8 cellular contexts compared by ENCODE assay signal in the genomic region with DNA sequence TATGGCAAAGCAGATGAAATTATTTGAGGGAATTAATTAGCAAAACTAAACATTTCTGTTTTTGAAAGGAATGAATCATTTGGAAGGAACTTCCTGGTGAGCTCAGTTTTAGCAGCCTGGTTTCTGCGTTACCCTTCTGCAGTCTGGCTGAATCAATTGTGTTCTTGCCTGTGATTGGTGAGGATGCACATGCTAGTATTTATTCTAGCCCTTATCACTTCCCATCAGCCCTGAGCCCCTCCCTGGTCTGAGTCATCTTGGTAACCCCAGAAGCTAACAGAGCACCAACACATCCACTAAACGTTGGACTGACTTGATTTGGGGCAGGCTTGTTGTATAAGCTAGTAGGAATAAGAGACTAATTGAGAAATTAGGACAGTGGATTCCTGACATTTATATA. TPM values are rescaled to one million over a fixed set of nuclear protein-coding genes. Genes with fewer than 3 reads are reported as not detected.
A peak's percentile ranks its signal among the peaks of the same experiment; 100 is the strongest.
DNase-seq lines count a peak whose midpoint lies in the region; ATAC-seq, FAIRE-seq and TF ChIP-seq lines count a peak whose summit lies in the region.
"Had no signal": no experiment of that assay in that cellular context is flagged by ENCODE, and none has a peak within 500 bp of the region (broad histone marks: within the 10 kb centered on the region; RNA-seq: fewer than 3 reads in every experiment).

No MANE protein-coding gene starts in this region.

- no peaks in the 10 kb centered on the region for H3K9me2 ChIP-seq in GM23338 (ENCODE audit: insufficient read depth)

- H3K4me1 ChIP-seq in GM23338 (ENCODE audit: insufficient read depth) = peaks cover 19% of the 10 kb centered on the region

- DNase-seq in GM23338 (ENCODE audit: low spot score) (no peak), RCC 7860 (ENCODE audit: low spot score) (peak; percentile 93), astrocyte of the cerebellum (ENCODE audit: low read depth) (peak; percentile 77), kidney glomerular epithelial cell (lab: John Stamatoyannopoulos, UW) (peak; percentile 89), substantia nigra (lab: John Stamatoyannopoulos, UW) (peak in 3 of 49 donors; percentile 7 to 17 (median 9)), GOT3 (lab: John Stamatoyannopoulos, UW) (no peak)

- H3K4me2 ChIP-seq in GM23338 = no peak overlapping the region

- in situ Hi-C loops in astrocyte of the cerebellum (cut with HindIII; ENCODE audit: low sequenced_read_pairs) = loop anchor here (25.0 kb wide), 1 partner anchor 207 kb away; no protein-coding TSS in a partner anchor

- H3K4me3 ChIP-seq in GM23338 (no peak overlapping the region), astrocyte of the cerebellum (ENCODE audit: low read depth, low read length) (no peak overlapping the region)
- H3K4me3 ChIP-seq: SK-N-MC had no signal

- no peaks in the 10 kb centered on the region for H3K9me3 Mint-ChIP-seq in GM23338

- H3K4me3 Mint-ChIP-seq in GM23338 = no peak overlapping the region

- peaks cover 16% of the 10 kb centered on the region; the same call in 1 of the 2 replicates for H4K20me1 ChIP-seq in GM23338 (replicated peaks; ENCODE audit: insufficient read depth)

- 0 out of 2 replicates have a peak, but pooled peaks cover under 1% of the 10 kb centered on the region for H3K27me3 ChIP-seq in GM23338 (ENCODE audit: insufficient read depth)

- peaks cover 29% of the 10 kb centered on the region for H3K4me1 Mint-ChIP-seq in GM23338

- TF ChIP-seq CTCF in GM23338 (conservative IDR thresholded peaks at IDR 0.05; ENCODE audit: low read depth in 2 of 2) (no peak), astrocyte of the cerebellum (IDR thresholded peaks at IDR 0.05; ENCODE audit: low read depth, low read length, missing control alignments) (no peak)

- H3K27ac ChIP-seq in GM23338 (ENCODE audit: low read depth) = no peak overlapping the region
- H3K27ac ChIP-seq in substantia nigra (ENCODE audit: low read depth, low read length, poor library complexity, severe bottlenecking) = peak overlapping the region; percentile 22
- H3K27ac ChIP-seq: SK-N-MC had no signal

- peaks cover 13% of the 10 kb centered on the region; the same call in 2 of the 3 replicates for H3K36me3 Mint-ChIP-seq in GM23338 (ENCODE audit: low read depth)

- peaks cover 3% of the 10 kb centered on the region for H3K27me3 Mint-ChIP-seq in GM23338 (ENCODE audit: insufficient read depth, low read depth, poor library complexity)

- no peaks in the 10 kb centered on the region for H3K36me3 ChIP-seq in GM23338 (ENCODE audit: insufficient read depth)

- H3K27ac Mint-ChIP-seq in GM23338 = peak overlapping the region; percentile 57

- no peak for ATAC-seq in GM23338
- ATAC-seq in GM21737 (IDR thresholded peaks at IDR 0.05; ENCODE audit: unreplicated experiment) = no peak

- H3F3A ChIP-seq in GM23338 (replicated peaks; ENCODE audit: low read depth) = no peaks in the 10 kb centered on the region

- H2AFZ ChIP-seq in GM23338 = no peak overlapping the region

- peak; percentile 90 for FAIRE-seq in RCC 7860 (lab: Jason Lieb, UNC)

- H3K79me2 ChIP-seq in GM23338 (replicated peaks; ENCODE audit: insufficient read depth) = peaks cover 96% of the 10 kb centered on the region

TF ChIP-seq in GM23338, 12 proteins besides CTCF, POLR2A, EP300 and RAD21:
- TF ChIP-seq EZH2phosphoT487 (IDR thresholded peaks at IDR 0.05; ENCODE audit: unreplicated experiment) = no peak
- TF ChIP-seq, protein P1, sequence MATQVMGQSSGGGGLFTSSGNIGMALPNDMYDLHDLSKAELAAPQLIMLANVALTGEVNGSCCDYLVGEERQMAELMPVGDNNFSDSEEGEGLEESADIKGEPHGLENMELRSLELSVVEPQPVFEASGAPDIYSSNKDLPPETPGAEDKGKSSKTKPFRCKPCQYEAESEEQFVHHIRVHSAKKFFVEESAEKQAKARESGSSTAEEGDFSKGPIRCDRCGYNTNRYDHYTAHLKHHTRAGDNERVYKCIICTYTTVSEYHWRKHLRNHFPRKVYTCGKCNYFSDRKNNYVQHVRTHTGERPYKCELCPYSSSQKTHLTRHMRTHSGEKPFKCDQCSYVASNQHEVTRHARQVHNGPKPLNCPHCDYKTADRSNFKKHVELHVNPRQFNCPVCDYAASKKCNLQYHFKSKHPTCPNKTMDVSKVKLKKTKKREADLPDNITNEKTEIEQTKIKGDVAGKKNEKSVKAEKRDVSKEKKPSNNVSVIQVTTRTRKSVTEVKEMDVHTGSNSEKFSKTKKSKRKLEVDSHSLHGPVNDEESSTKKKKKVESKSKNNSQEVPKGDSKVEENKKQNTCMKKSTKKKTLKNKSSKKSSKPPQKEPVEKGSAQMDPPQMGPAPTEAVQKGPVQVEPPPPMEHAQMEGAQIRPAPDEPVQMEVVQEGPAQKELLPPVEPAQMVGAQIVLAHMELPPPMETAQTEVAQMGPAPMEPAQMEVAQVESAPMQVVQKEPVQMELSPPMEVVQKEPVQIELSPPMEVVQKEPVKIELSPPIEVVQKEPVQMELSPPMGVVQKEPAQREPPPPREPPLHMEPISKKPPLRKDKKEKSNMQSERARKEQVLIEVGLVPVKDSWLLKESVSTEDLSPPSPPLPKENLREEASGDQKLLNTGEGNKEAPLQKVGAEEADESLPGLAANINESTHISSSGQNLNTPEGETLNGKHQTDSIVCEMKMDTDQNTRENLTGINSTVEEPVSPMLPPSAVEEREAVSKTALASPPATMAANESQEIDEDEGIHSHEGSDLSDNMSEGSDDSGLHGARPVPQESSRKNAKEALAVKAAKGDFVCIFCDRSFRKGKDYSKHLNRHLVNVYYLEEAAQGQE (IDR thresholded peaks at IDR 0.05; ENCODE audit: unreplicated experiment) = no peak
- TF ChIP-seq ZNF331 (CRISPR knock-in tag; IDR thresholded peaks at IDR 0.05; ENCODE audit: low read depth) = no peak
- TF ChIP-seq, protein P2, sequence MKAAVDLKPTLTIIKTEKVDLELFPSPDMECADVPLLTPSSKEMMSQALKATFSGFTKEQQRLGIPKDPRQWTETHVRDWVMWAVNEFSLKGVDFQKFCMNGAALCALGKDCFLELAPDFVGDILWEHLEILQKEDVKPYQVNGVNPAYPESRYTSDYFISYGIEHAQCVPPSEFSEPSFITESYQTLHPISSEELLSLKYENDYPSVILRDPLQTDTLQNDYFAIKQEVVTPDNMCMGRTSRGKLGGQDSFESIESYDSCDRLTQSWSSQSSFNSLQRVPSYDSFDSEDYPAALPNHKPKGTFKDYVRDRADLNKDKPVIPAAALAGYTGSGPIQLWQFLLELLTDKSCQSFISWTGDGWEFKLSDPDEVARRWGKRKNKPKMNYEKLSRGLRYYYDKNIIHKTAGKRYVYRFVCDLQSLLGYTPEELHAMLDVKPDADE (IDR thresholded peaks at IDR 0.05) = no peak
- TF ChIP-seq STAT1 (IDR thresholded peaks at IDR 0.05; ENCODE audit: unreplicated experiment) = no peak
TF ChIP-seq in GM23338: peak in this region for 0.

RNA-seq across cellular contexts. Expression of a gene that starts 6.6 kb away (rescaled TPM):
- total RNA-seq in GM23338 (2014; rRNA removed; shearing (Covaris generic)) = 176 and 234 TPM in 2 replicates
- 34.9 and 37.6 TPM in 2 replicates for polyA plus RNA-seq in GM23338 (2016; fragmentation: Nextera tagmentation; extraction: Ambion mirVana)

Comparison
In these comparisons a context has a peak if more than half of its experiments do, and no peak if none do; other contexts are left out.
1. DNase-seq: peak in RCC 7860 (single experiment), astrocyte of the cerebellum (single experiment) and kidney glomerular epithelial cell (single experiment); none in GM23338 (single experiment) and GOT3 (single experiment).